Comparison of ENCODE assay signal across 3 cellular contexts in the genomic region with DNA sequence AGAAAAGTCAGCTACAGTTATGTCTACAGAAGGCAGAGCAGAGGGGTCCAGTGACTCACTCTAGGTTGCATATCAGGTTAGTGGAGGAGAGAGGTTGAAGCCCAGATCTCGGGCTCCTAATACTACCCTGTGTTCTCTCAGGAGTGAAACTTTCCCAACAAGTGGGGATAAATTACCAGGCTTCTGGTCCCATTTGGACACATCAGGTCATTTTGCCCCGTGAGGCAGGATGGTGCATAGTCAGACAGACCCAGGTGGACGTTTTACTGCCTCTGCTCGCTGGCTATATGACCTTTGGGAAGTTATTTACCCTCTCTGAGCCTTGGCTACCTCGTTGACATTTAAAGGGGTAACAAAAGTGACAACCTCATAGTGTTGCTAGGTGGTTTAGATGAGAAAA.
TF ChIP-seq lines count a peak whose summit lies in the region.

No MANE protein-coding gene starts in this region.

TF ChIP-seq in SK-N-SH treated with all-trans-retinoic acid at 6 μM for 48 hours, 23 proteins besides CTCF, POLR2A, EP300 and RAD21 (continued from another document):
- TF ChIP-seq PATZ1 (CRISPR knock-in tag; IDR thresholded peaks at IDR 0.05; ENCODE audit: borderline replicate concordance): no peak
- TF ChIP-seq POU6F1 (CRISPR knock-in tag; IDR thresholded peaks at IDR 0.05; ENCODE audit: borderline replicate concordance, low read depth): no peak
- TF ChIP-seq ZC3H10 (CRISPR knock-in tag; IDR thresholded peaks at IDR 0.05): no peak
- no peak for TF ChIP-seq CSRNP3 (CRISPR knock-in tag; IDR thresholded peaks at IDR 0.05)
- no peak for TF ChIP-seq TCF4 (CRISPR knock-in tag; IDR thresholded peaks at IDR 0.05; ENCODE audit: borderline replicate concordance)
- TF ChIP-seq TOX (CRISPR knock-in tag; IDR thresholded peaks at IDR 0.05; ENCODE audit: borderline replicate concordance): no peak
- no peak for TF ChIP-seq BACH2 (CRISPR knock-in tag; IDR thresholded peaks at IDR 0.05; ENCODE audit: borderline replicate concordance)
- TF ChIP-seq GLIS3 (CRISPR knock-in tag; IDR thresholded peaks at IDR 0.05): no peak
- no peak for TF ChIP-seq PPARA (CRISPR knock-in tag; IDR thresholded peaks at IDR 0.05; ENCODE audit: borderline replicate concordance)

TF ChIP-seq in SK-N-SH, 30 proteins besides CTCF, POLR2A, EP300 and RAD21 (continued from another document):
- TF ChIP-seq FOSL2 (IDR thresholded peaks at IDR 0.05; ENCODE audit: borderline replicate concordance, low read depth) (no peak), RFX5 (IDR thresholded peaks at IDR 0.05; ENCODE audit: low read length) (no peak), GABPA (IDR thresholded peaks at IDR 0.05; ENCODE audit: low read depth) (no peak), FOXJ3 (CRISPR knock-in tag; IDR thresholded peaks at IDR 0.05) (no peak), GATA2 (CRISPR knock-in tag; IDR thresholded peaks at IDR 0.05) (no peak), POLR2AphosphoS5 (IDR thresholded peaks at IDR 0.05; ENCODE audit: low read depth, low read length) (no peak), JUND (IDR thresholded peaks at IDR 0.05) (no peak)
- TF ChIP-seq, protein P1, sequence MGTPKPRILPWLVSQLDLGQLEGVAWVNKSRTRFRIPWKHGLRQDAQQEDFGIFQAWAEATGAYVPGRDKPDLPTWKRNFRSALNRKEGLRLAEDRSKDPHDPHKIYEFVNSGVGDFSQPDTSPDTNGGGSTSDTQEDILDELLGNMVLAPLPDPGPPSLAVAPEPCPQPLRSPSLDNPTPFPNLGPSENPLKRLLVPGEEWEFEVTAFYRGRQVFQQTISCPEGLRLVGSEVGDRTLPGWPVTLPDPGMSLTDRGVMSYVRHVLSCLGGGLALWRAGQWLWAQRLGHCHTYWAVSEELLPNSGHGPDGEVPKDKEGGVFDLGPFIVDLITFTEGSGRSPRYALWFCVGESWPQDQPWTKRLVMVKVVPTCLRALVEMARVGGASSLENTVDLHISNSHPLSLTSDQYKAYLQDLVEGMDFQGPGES (IDR thresholded peaks at IDR 0.05; ENCODE audit: low read depth, low read length): no peak

TF ChIP-seq in K562, 482 proteins besides CTCF, POLR2A, EP300 and RAD21 (continued from another document):
- TF ChIP-seq, protein P2, sequence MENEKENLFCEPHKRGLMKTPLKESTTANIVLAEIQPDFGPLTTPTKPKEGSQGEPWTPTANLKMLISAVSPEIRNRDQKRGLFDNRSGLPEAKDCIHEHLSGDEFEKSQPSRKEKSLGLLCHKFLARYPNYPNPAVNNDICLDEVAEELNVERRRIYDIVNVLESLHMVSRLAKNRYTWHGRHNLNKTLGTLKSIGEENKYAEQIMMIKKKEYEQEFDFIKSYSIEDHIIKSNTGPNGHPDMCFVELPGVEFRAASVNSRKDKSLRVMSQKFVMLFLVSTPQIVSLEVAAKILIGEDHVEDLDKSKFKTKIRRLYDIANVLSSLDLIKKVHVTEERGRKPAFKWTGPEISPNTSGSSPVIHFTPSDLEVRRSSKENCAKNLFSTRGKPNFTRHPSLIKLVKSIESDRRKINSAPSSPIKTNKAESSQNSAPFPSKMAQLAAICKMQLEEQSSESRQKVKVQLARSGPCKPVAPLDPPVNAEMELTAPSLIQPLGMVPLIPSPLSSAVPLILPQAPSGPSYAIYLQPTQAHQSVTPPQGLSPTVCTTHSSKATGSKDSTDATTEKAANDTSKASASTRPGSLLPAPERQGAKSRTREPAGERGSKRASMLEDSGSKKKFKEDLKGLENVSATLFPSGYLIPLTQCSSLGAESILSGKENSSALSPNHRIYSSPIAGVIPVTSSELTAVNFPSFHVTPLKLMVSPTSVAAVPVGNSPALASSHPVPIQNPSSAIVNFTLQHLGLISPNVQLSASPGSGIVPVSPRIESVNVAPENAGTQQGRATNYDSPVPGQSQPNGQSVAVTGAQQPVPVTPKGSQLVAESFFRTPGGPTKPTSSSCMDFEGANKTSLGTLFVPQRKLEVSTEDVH (IDR thresholded peaks at IDR 0.05; ENCODE audit: low read depth, partially characterized antibody): no peak
- TF ChIP-seq NFE2L1 (tag; IDR thresholded peaks at IDR 0.05; ENCODE audit: borderline replicate concordance, low read depth): no peak
- peak; percentile 72; the same call in 1 of the 2 replicates for TF ChIP-seq ZNF583 (CRISPR knock-in tag; IDR thresholded peaks at IDR 0.05)
- no peak for TF ChIP-seq ZNF3 (CRISPR knock-in tag; IDR thresholded peaks at IDR 0.05)
- TF ChIP-seq MAFF (IDR thresholded peaks at IDR 0.05; ENCODE audit: low read length): no peak
- TF ChIP-seq, protein P3, sequence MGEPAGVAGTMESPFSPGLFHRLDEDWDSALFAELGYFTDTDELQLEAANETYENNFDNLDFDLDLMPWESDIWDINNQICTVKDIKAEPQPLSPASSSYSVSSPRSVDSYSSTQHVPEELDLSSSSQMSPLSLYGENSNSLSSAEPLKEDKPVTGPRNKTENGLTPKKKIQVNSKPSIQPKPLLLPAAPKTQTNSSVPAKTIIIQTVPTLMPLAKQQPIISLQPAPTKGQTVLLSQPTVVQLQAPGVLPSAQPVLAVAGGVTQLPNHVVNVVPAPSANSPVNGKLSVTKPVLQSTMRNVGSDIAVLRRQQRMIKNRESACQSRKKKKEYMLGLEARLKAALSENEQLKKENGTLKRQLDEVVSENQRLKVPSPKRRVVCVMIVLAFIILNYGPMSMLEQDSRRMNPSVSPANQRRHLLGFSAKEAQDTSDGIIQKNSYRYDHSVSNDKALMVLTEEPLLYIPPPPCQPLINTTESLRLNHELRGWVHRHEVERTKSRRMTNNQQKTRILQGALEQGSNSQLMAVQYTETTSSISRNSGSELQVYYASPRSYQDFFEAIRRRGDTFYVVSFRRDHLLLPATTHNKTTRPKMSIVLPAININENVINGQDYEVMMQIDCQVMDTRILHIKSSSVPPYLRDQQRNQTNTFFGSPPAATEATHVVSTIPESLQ (CRISPR knock-in tag; IDR thresholded peaks at IDR 0.05): no peak
- TF ChIP-seq MEF2A (IDR thresholded peaks at IDR 0.05; ENCODE audit: control insufficient read depth, low read depth, low read length): no peak
- TF ChIP-seq KLF6 (CRISPR knock-in tag; IDR thresholded peaks at IDR 0.05; ENCODE audit: borderline replicate concordance): no peak
- TF ChIP-seq FOXA3 (CRISPR knock-in tag; conservative IDR thresholded peaks at IDR 0.05 in 1 of 2, IDR thresholded peaks at IDR 0.05 in 1 of 2): no peak
- TF ChIP-seq, protein P4, sequence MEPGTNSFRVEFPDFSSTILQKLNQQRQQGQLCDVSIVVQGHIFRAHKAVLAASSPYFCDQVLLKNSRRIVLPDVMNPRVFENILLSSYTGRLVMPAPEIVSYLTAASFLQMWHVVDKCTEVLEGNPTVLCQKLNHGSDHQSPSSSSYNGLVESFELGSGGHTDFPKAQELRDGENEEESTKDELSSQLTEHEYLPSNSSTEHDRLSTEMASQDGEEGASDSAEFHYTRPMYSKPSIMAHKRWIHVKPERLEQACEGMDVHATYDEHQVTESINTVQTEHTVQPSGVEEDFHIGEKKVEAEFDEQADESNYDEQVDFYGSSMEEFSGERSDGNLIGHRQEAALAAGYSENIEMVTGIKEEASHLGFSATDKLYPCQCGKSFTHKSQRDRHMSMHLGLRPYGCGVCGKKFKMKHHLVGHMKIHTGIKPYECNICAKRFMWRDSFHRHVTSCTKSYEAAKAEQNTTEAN (CRISPR knock-in tag; IDR thresholded peaks at IDR 0.05): no peak
- TF ChIP-seq, protein P5, sequence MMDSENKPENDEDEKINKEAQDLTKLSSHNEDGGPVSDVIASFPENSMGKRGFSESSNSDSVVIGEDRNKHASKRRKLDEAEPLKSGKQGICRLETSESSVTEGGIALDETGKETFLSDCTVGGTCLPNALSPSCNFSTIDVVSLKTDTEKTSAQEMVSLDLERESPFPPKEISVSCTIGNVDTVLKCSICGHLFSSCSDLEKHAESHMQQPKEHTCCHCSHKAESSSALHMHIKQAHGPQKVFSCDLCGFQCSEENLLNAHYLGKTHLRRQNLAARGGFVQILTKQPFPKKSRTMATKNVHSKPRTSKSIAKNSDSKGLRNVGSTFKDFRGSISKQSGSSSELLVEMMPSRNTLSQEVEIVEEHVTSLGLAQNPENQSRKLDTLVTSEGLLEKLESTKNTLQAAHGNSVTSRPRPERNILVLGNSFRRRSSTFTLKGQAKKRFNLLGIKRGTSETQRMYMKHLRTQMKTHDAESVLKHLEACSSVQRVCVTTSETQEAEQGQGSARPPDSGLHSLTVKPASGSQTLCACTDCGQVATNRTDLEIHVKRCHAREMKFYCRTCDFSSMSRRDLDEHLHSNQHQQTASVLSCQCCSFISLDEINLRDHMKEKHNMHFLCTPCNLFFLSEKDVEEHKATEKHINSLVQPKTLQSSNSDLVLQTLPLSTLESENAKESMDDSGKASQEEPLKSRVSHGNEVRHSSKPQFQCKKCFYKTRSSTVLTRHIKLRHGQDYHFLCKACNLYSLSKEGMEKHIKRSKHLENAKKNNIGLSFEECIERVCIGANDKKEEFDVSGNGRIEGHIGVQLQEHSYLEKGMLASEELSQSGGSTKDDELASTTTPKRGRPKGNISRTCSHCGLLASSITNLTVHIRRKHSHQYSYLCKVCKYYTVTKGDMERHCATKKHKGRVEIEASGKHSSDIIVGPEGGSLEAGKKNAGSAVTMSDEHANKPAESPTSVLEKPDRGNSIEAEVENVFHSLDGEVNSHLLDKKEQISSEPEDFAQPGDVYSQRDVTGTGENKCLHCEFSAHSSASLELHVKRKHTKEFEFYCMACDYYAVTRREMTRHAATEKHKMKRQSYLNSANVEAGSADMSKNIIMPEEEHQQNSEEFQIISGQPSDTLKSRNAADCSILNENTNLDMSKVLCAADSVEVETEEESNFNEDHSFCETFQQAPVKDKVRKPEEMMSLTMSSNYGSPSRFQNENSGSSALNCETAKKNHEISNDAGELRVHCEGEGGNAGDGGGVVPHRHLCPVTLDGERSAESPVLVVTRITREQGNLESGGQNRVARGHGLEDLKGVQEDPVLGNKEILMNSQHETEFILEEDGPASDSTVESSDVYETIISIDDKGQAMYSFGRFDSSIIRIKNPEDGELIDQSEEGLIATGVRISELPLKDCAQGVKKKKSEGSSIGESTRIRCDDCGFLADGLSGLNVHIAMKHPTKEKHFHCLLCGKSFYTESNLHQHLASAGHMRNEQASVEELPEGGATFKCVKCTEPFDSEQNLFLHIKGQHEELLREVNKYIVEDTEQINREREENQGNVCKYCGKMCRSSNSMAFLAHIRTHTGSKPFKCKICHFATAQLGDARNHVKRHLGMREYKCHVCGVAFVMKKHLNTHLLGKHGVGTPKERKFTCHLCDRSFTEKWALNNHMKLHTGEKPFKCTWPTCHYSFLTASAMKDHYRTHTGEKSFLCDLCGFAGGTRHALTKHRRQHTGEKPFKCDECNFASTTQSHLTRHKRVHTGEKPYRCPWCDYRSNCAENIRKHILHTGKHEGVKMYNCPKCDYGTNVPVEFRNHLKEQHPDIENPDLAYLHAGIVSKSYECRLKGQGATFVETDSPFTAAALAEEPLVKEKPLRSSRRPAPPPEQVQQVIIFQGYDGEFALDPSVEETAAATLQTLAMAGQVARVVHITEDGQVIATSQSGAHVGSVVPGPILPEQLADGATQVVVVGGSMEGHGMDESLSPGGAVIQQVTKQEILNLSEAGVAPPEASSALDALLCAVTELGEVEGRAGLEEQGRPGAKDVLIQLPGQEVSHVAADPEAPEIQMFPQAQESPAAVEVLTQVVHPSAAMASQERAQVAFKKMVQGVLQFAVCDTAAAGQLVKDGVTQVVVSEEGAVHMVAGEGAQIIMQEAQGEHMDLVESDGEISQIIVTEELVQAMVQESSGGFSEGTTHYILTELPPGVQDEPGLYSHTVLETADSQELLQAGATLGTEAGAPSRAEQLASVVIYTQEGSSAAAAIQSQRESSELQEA (IDR thresholded peaks at IDR 0.05; ENCODE audit: low read depth): no peak
- TF ChIP-seq FOSL1 (tag; conservative IDR thresholded peaks at IDR 0.05): peak; percentile 33; the same call in 1 of the 2 replicates
TF ChIP-seq in K562: peak in this region for 2.
